In the genomic region with DNA sequence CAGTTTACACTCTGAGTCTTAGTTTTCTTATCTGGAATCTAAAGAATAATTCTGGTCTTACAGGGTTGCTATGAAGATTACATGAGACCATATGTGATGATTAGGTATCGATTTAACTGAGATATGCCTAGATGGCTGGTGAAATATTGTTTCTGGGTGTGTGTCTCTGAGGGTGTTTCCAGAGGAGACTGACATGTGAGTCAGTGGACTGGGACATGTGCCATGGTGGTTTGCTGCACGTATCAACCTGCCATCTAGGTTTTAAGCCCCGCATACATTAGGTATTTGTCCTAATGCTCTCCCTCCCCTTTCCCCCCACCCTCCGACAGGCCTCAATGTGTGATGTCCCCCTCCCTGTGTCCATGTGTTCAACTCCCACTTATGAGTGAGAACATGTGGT, we compare ENCODE assay signal across 33 cellular contexts.
"Had no signal": no experiment of that assay in that cellular context is flagged by ENCODE, and none has a peak within 500 bp of the region (broad histone marks: within the 10 kb centered on the region; RNA-seq: fewer than 3 reads in every experiment).

No MANE protein-coding gene starts in this region.

- H3K4me1 Mint-ChIP-seq: activated CD4-positive, alpha-beta T cell treated with anti-CD3 and anti-CD28 coated beads for 36 hours; activated CD4-positive, alpha-beta T cell treated with anti-CD3 and anti-CD28 coated beads, Interleukin-2, amount 10 ng/mL, durations not matched to agents 7 days and 5 days; activated naive CD4-positive, alpha-beta T cell treated with anti-CD3 and anti-CD28 coated beads, Interleukin-2, amount 10 ng/mL, durations not matched to agents 7 days and 5 days; activated naive CD8-positive, alpha-beta T cell treated with anti-CD3 and anti-CD28 coated beads, Interleukin-2, amount 50 U/mL, for 24 hours had no signal

- H3K4me3 ChIP-seq: SJCRH30, SK-N-MC had no signal

- H3K27ac Mint-ChIP-seq: activated CD4-positive, alpha-beta T cell treated with anti-CD3 and anti-CD28 coated beads for 36 hours; activated CD4-positive, alpha-beta T cell treated with anti-CD3 and anti-CD28 coated beads, Interleukin-2, amount 10 ng/mL, durations not matched to agents 7 days and 5 days; activated CD8-positive, alpha-beta T cell treated with anti-CD3 and anti-CD28 coated beads, Interleukin-2, amount 10 ng/mL, durations not matched to agents 7 days and 5 days; activated naive CD4-positive, alpha-beta T cell treated with anti-CD3 and anti-CD28 coated beads, Interleukin-2, amount 10 ng/mL, durations not matched to agents 7 days and 5 days; activated naive CD8-positive, alpha-beta T cell; activated naive CD8-positive, alpha-beta T cell treated with anti-CD3 and anti-CD28 coated beads, Interleukin-2, amount 50 U/mL, for 24 hours; activated T-helper 1 cell treated with anti-CD3 and anti-CD28 coated beads, Interleukin-12 subunit alpha, Interleukin-12 subunit beta, Interleukin-2, Interleukin-4 antibody, amounts not matched to agents 30 ng/mL and 10 ng/mL and 1 ng/mL, durations not matched to agents 14 hours and 24 hours and 36 hours; T-helper 1 cell treated with Interleukin-12 subunit alpha and Interleukin-12 subunit beta and Interleukin-4 antibody, amounts not matched to agents 30 μg/mL and 1 μg/mL, for 36 hours; T-helper 2 cell treated with Interferon-gamma antibody and Interleukin-4, amounts not matched to agents 5 μg/mL and 100 μg/mL, for 36 hours; WTC11 had no signal

- H3K27ac ChIP-seq: SJCRH30, SK-N-MC had no signal

- H3K36me3 ChIP-seq: SJCRH30 had no signal

- H3K4me1 ChIP-seq: SJCRH30 had no signal

- FAIRE-seq: RCC 7860, TTC549 had no signal

- H3K27me3 ChIP-seq: SJCRH30 had no signal

- DNase-seq: activated CD4-positive, alpha-beta T cell treated with anti-CD3 and anti-CD28 coated beads for 36 hours; activated CD4-positive, alpha-beta T cell treated with anti-CD3 and anti-CD28 coated beads, Interleukin-2, amount 10 ng/mL, durations not matched to agents 7 days and 5 days; activated CD4-positive, alpha-beta T cell treated with anti-CD3 and anti-CD28 coated beads, Interleukin-2, amount 50 U/mL, for 48 hours; activated CD8-positive, alpha-beta T cell treated with anti-CD3 and anti-CD28 coated beads, Interleukin-2, amount 10 ng/mL, durations not matched to agents 7 days and 5 days; activated gamma-delta T cell treated with Interleukin-2 at 50 U/mL for 16 hours; activated naive CD4-positive, alpha-beta T cell treated with anti-CD3 and anti-CD28 coated beads, Interleukin-2, amount 10 ng/mL, durations not matched to agents 7 days and 5 days; activated naive CD8-positive, alpha-beta T cell treated with anti-CD3 and anti-CD28 coated beads, Interleukin-2, amount 50 U/mL, for 24 hours; activated T-cell treated with anti-CD3 and anti-CD28 coated beads, Interleukin-2, amount 50 U/mL, for 4 hours; anterior cingulate cortex; caudate nucleus; cerebellar nuclear complex; Kasumi-1; KG1; NCI-H1105; NCI-H1417 treated with DMSO at 0.1 percent for 48 hours; NCI-H187 treated with DMSO at 0.1 percent for 48 hours; NCI-H2081; NCI-H2171 treated with DMSO at 0.1 percent for 48 hours; NCI-H2227 treated with DMSO at 0.1 percent for 48 hours; NCI-H446; NCI-H524; NCI-H69; SHP77; SJCRH30 had no signal

- ATAC-seq: activated CD4-positive, alpha-beta T cell treated with anti-CD3 and anti-CD28 coated beads for 36 hours; activated CD4-positive, CD25-positive, alpha-beta regulatory T cell treated with anti-CD3 and anti-CD28 coated beads, Interleukin-2, amount 50 U/mL, for 24 hours; activated CD8-positive, alpha-beta T cell treated with anti-CD3 and anti-CD28 coated beads, Interleukin-2, amount 10 ng/mL, durations not matched to agents 7 days and 5 days; activated naive CD8-positive, alpha-beta T cell treated with anti-CD3 and anti-CD28 coated beads, Interleukin-2, amount 50 U/mL, for 24 hours; activated T-cell treated with anti-CD3 and anti-CD28 coated beads, Interleukin-2, amount 50 U/mL, for 4 hours; WTC11 had no signal

- H3K36me3 Mint-ChIP-seq: activated naive CD4-positive, alpha-beta T cell treated with anti-CD3 and anti-CD28 coated beads, Interleukin-2, amount 10 ng/mL, durations not matched to agents 7 days and 5 days; activated naive CD8-positive, alpha-beta T cell had no signal

- H3K9me3 ChIP-seq: SJCRH30 had no signal

- H3K4me3 Mint-ChIP-seq: activated CD4-positive, alpha-beta T cell treated with anti-CD3 and anti-CD28 coated beads for 36 hours; activated CD4-positive, alpha-beta T cell treated with anti-CD3 and anti-CD28 coated beads, Interleukin-2, amount 10 ng/mL, durations not matched to agents 7 days and 5 days; activated CD8-positive, alpha-beta T cell treated with anti-CD3 and anti-CD28 coated beads, Interleukin-2, amount 10 ng/mL, durations not matched to agents 7 days and 5 days; activated naive CD4-positive, alpha-beta T cell treated with anti-CD3 and anti-CD28 coated beads, Interleukin-2, amount 10 ng/mL, durations not matched to agents 7 days and 5 days; activated naive CD8-positive, alpha-beta T cell; activated naive CD8-positive, alpha-beta T cell treated with anti-CD3 and anti-CD28 coated beads, Interleukin-2, amount 50 U/mL, for 24 hours; activated T-cell treated with anti-CD3 and anti-CD28 coated beads, Interleukin-2, amount 50 U/mL, for 4 hours; activated T-helper 1 cell treated with anti-CD3 and anti-CD28 coated beads, Interleukin-12 subunit alpha, Interleukin-12 subunit beta, Interleukin-2, Interleukin-4 antibody, amounts not matched to agents 30 ng/mL and 10 ng/mL and 1 ng/mL, durations not matched to agents 14 hours and 24 hours and 36 hours; T-helper 1 cell treated with Interleukin-12 subunit alpha and Interleukin-12 subunit beta and Interleukin-4 antibody, amounts not matched to agents 30 μg/mL and 1 μg/mL, for 36 hours; T-helper 2 cell treated with Interferon-gamma antibody and Interleukin-4, amounts not matched to agents 5 μg/mL and 100 μg/mL, for 36 hours; WTC11 had no signal

- H3K27me3 Mint-ChIP-seq: activated CD4-positive, alpha-beta T cell treated with anti-CD3 and anti-CD28 coated beads for 36 hours; activated CD4-positive, alpha-beta T cell treated with anti-CD3 and anti-CD28 coated beads, Interleukin-2, amount 10 ng/mL, durations not matched to agents 7 days and 5 days; activated naive CD4-positive, alpha-beta T cell treated with anti-CD3 and anti-CD28 coated beads, Interleukin-2, amount 10 ng/mL, durations not matched to agents 7 days and 5 days; activated naive CD8-positive, alpha-beta T cell; activated naive CD8-positive, alpha-beta T cell treated with anti-CD3 and anti-CD28 coated beads, Interleukin-2, amount 50 U/mL, for 24 hours had no signal

- H3K9me3 Mint-ChIP-seq: activated CD4-positive, alpha-beta T cell treated with anti-CD3 and anti-CD28 coated beads, Interleukin-2, amount 10 ng/mL, durations not matched to agents 7 days and 5 days; activated naive CD4-positive, alpha-beta T cell treated with anti-CD3 and anti-CD28 coated beads, Interleukin-2, amount 10 ng/mL, durations not matched to agents 7 days and 5 days; activated naive CD8-positive, alpha-beta T cell treated with anti-CD3 and anti-CD28 coated beads, Interleukin-2, amount 50 U/mL, for 24 hours; activated T-cell treated with anti-CD3 and anti-CD28 coated beads, Interleukin-2, amount 50 U/mL, for 4 hours; activated T-helper 1 cell treated with anti-CD3 and anti-CD28 coated beads, Interleukin-12 subunit alpha, Interleukin-12 subunit beta, Interleukin-2, Interleukin-4 antibody, amounts not matched to agents 30 ng/mL and 10 ng/mL and 1 ng/mL, durations not matched to agents 14 hours and 24 hours and 36 hours; T-helper 1 cell treated with Interleukin-12 subunit alpha and Interleukin-12 subunit beta and Interleukin-4 antibody, amounts not matched to agents 30 μg/mL and 1 μg/mL, for 36 hours; T-helper 2 cell treated with Interferon-gamma antibody and Interleukin-4, amounts not matched to agents 5 μg/mL and 100 μg/mL, for 36 hours had no signal
